Comparison of ENCODE assay signal across 1 cellular context in genomic region chr11:72048718-72049460, GRCh38.
TF ChIP-seq lines count a peak whose summit lies in the region.

No MANE protein-coding gene starts in this region.

TF ChIP-seq in HepG2, 621 proteins besides CTCF, POLR2A, EP300 and RAD21:
- no peak for TF ChIP-seq ZNF225 (CRISPR knock-in tag; IDR thresholded peaks at IDR 0.05)
- TF ChIP-seq ZHX1 (CRISPR knock-in tag; IDR thresholded peaks at IDR 0.05; ENCODE audit: low read depth) = no peak
- TF ChIP-seq FOXA3 (CRISPR knock-in tag; IDR thresholded peaks at IDR 0.05) = peak; percentile 53; the same call in 1 of the 2 replicates
- TF ChIP-seq ARID5B (CRISPR knock-in tag; IDR thresholded peaks at IDR 0.05) = 0 out of 2 replicates have a peak, but pooled peaks have one; percentile 7
- no peak for TF ChIP-seq NR2F1 (CRISPR knock-in tag; IDR thresholded peaks at IDR 0.05)
- TF ChIP-seq HINFP (CRISPR knock-in tag; IDR thresholded peaks at IDR 0.05; ENCODE audit: low read depth) = no peak
- no peak for TF ChIP-seq ZNF547 (CRISPR knock-in tag; IDR thresholded peaks at IDR 0.05)
- no peak for TF ChIP-seq FOXA1 (IDR thresholded peaks at IDR 0.05)
- peak; percentile 57 for TF ChIP-seq FOXA1 (CRISPR knock-in tag; IDR thresholded peaks at IDR 0.05)
- TF ChIP-seq ZFY (CRISPR knock-in tag; IDR thresholded peaks at IDR 0.05) = no peak
- 0 out of 2 replicates have a peak, but pooled peaks have one; percentile 12 for TF ChIP-seq SAP130 (CRISPR knock-in tag; IDR thresholded peaks at IDR 0.05; ENCODE audit: low read depth)
- no peak for TF ChIP-seq ZNF609 (CRISPR knock-in tag; IDR thresholded peaks at IDR 0.05; ENCODE audit: borderline replicate concordance)
- TF ChIP-seq NBN (conservative IDR thresholded peaks at IDR 0.05) = no peak
- no peak for TF ChIP-seq ERF (CRISPR knock-in tag; IDR thresholded peaks at IDR 0.05)
- no peak for TF ChIP-seq ZNF256 (CRISPR knock-in tag; conservative IDR thresholded peaks at IDR 0.05)
